ENCODE assay signal across 1 cellular context in the genomic region with DNA sequence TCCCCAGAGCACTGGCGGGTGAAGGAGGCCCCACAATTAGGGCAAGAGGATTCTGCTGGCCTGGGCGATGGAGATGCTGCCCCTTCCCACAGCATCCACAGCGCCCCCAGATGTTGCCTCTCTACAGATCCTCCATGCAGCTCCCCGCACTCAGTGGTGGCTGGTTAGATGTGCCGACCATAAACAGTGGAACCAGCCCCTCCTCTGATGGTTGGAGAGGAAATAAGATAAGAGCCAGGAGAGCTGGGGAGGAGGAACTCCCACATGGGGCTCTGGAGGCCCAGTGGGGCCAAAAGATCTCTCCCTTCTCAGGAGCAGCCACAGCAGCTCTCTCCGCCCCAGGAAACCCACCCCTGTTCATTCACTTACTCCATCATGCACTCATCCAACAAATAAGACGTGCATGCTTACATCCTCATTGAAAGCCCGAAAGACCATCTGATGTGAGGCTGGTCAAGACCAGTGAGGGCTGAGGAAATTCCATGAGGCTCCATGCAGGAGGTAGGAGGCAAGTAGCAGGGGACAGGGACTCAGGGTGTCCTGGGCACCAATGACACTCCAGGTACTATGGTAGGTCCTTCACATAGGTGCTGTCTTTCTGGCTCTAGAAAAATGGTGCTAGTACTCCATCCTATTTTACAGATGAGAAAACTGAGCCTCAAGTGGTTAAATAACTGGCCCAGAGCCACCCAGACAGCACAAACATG.
TF ChIP-seq lines count a peak whose summit lies in the region.

No MANE protein-coding gene starts in this region.

TF ChIP-seq in K562, 482 proteins besides CTCF, POLR2A, EP300 and RAD21 (continued from another document and continues in another):
- TF ChIP-seq, protein P1, sequence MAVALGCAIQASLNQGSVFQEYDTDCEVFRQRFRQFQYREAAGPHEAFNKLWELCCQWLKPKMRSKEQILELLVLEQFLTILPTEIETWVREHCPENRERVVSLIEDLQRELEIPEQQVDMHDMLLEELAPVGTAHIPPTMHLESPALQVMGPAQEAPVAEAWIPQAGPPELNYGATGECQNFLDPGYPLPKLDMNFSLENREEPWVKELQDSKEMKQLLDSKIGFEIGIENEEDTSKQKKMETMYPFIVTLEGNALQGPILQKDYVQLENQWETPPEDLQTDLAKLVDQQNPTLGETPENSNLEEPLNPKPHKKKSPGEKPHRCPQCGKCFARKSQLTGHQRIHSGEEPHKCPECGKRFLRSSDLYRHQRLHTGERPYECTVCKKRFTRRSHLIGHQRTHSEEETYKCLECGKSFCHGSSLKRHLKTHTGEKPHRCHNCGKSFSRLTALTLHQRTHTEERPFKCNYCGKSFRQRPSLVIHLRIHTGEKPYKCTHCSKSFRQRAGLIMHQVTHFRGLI (CRISPR knock-in tag; IDR thresholded peaks at IDR 0.05): no peak
- TF ChIP-seq, protein P2, sequence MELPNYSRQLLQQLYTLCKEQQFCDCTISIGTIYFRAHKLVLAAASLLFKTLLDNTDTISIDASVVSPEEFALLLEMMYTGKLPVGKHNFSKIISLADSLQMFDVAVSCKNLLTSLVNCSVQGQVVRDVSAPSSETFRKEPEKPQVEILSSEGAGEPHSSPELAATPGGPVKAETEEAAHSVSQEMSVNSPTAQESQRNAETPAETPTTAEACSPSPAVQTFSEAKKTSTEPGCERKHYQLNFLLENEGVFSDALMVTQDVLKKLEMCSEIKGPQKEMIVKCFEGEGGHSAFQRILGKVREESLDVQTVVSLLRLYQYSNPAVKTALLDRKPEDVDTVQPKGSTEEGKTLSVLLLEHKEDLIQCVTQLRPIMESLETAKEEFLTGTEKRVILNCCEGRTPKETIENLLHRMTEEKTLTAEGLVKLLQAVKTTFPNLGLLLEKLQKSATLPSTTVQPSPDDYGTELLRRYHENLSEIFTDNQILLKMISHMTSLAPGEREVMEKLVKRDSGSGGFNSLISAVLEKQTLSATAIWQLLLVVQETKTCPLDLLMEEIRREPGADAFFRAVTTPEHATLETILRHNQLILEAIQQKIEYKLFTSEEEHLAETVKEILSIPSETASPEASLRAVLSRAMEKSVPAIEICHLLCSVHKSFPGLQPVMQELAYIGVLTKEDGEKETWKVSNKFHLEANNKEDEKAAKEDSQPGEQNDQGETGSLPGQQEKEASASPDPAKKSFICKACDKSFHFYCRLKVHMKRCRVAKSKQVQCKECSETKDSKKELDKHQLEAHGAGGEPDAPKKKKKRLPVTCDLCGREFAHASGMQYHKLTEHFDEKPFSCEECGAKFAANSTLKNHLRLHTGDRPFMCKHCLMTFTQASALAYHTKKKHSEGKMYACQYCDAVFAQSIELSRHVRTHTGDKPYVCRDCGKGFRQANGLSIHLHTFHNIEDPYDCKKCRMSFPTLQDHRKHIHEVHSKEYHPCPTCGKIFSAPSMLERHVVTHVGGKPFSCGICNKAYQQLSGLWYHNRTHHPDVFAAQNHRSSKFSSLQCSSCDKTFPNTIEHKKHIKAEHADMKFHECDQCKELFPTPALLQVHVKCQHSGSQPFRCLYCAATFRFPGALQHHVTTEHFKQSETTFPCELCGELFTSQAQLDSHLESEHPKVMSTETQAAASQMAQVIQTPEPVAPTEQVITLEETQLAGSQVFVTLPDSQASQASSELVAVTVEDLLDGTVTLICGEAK (IDR thresholded peaks at IDR 0.05): no peak
- TF ChIP-seq, protein P2 (CRISPR knock-in tag; IDR thresholded peaks at IDR 0.05): no peak
- TF ChIP-seq SMARCA4 (IDR thresholded peaks at IDR 0.05): peak; percentile 78
- no peak for TF ChIP-seq NONO (IDR thresholded peaks at IDR 0.05; ENCODE audit: low read depth in 2 of 2, low read length in 1 of 2)
- no peak for TF ChIP-seq TRIM25 (IDR thresholded peaks at IDR 0.05; ENCODE audit: borderline replicate concordance)
- no peak for TF ChIP-seq ZNF41 (CRISPR knock-in tag; conservative IDR thresholded peaks at IDR 0.05)
- peak; percentile 90 for TF ChIP-seq ZNF407 (IDR thresholded peaks at IDR 0.05; ENCODE audit: low read depth)
- TF ChIP-seq ZNF764 (CRISPR knock-in tag; IDR thresholded peaks at IDR 0.05; ENCODE audit: low read depth): no peak
- no peak for TF ChIP-seq YBX1 (IDR thresholded peaks at IDR 0.05)
- TF ChIP-seq ZNF436 (CRISPR knock-in tag; IDR thresholded peaks at IDR 0.05): no peak
- TF ChIP-seq CTCFL (IDR thresholded peaks at IDR 0.05; ENCODE audit: borderline replicate concordance, insufficient read depth, low read depth, low read length, poor library complexity, severe bottlenecking): no peak
- peak; percentile 24; the same call in 1 of the 2 replicates for TF ChIP-seq POLR2AphosphoS5 (IDR thresholded peaks at IDR 0.05; ENCODE audit: control insufficient read depth, insufficient read depth, low read depth, low read length)
- TF ChIP-seq E2F3 (CRISPR knock-in tag; IDR thresholded peaks at IDR 0.05): 0 out of 2 replicates have a peak, but pooled peaks have one; percentile 20
- peak; percentile 79; the same call in 1 of the 2 replicates for TF ChIP-seq SMARCE1 (IDR thresholded peaks at IDR 0.05)
- no peak for TF ChIP-seq PRMT5 (CRISPR knock-in tag; IDR thresholded peaks at IDR 0.05)
- TF ChIP-seq, protein P3, sequence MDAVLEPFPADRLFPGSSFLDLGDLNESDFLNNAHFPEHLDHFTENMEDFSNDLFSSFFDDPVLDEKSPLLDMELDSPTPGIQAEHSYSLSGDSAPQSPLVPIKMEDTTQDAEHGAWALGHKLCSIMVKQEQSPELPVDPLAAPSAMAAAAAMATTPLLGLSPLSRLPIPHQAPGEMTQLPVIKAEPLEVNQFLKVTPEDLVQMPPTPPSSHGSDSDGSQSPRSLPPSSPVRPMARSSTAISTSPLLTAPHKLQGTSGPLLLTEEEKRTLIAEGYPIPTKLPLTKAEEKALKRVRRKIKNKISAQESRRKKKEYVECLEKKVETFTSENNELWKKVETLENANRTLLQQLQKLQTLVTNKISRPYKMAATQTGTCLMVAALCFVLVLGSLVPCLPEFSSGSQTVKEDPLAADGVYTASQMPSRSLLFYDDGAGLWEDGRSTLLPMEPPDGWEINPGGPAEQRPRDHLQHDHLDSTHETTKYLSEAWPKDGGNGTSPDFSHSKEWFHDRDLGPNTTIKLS (IDR thresholded peaks at IDR 0.05; ENCODE audit: borderline replicate concordance, low read depth): no peak
- TF ChIP-seq HDGF (IDR thresholded peaks at IDR 0.05): 0 out of 2 replicates have a peak, but pooled peaks have one; percentile 26
- no peak for TF ChIP-seq MEF2A (IDR thresholded peaks at IDR 0.05; ENCODE audit: control insufficient read depth, low read depth, low read length)
- TF ChIP-seq NFXL1 (CRISPR knock-in tag; IDR thresholded peaks at IDR 0.05): no peak
- TF ChIP-seq NUFIP1 (IDR thresholded peaks at IDR 0.05; ENCODE audit: partially characterized antibody): no peak
- no peak for TF ChIP-seq KLF13 (tag; IDR thresholded peaks at IDR 0.05; ENCODE audit: borderline replicate concordance, low read depth)
- TF ChIP-seq ZNF384 (IDR thresholded peaks at IDR 0.05; ENCODE audit: low read depth, low read length): no peak
- no peak for TF ChIP-seq SMAD3 (CRISPR knock-in tag; conservative IDR thresholded peaks at IDR 0.05)
- TF ChIP-seq ZNF696 (CRISPR knock-in tag; conservative IDR thresholded peaks at IDR 0.05): no peak
